In genomic region chr22:50294319-50294656, GRCh38 we compare ENCODE assay signal across 7 cellular contexts. TPM values are rescaled to one million over a fixed set of nuclear protein-coding genes. Genes with fewer than 3 reads are reported as not detected.
DNase-seq lines count a peak whose midpoint lies in the region; ATAC-seq and TF ChIP-seq lines count a peak whose summit lies in the region.
"Had no signal": no experiment of that assay in that cellular context is flagged by ENCODE, and none has a peak within 500 bp of the region (broad histone marks: within the 10 kb centered on the region; RNA-seq: fewer than 3 reads in every experiment).

No MANE protein-coding gene starts in this region.

- peaks cover 25% of the 10 kb centered on the region for H3K4me1 Mint-ChIP-seq in activated CD8-positive, alpha-beta T cell treated with anti-CD3 and anti-CD28 coated beads, Interleukin-2, amount 10 ng/mL, durations not matched to agents 7 days and 5 days (ENCODE audit: low read depth)

- WGBS in mesodermal cell (ENCODE audit: insufficient coverage in 2 of 2), 2 experiments, result 83 to 88% methylated on average over 2 to 5 of the region's 5 CpGs

- no peaks in the 10 kb centered on the region for H3K27me3 Mint-ChIP-seq in activated CD8-positive, alpha-beta T cell treated with anti-CD3 and anti-CD28 coated beads, Interleukin-2, amount 10 ng/mL, durations not matched to agents 7 days and 5 days (ENCODE audit: low read depth)

- peak overlapping the region; percentile 93 for H3K27ac ChIP-seq in A673 (ENCODE audit: low read depth, low read length, poor library complexity, severe bottlenecking)
- H3K27ac ChIP-seq in mesodermal cell (ENCODE audit: low read depth, low read length, severe bottlenecking), result peak overlapping the region; percentile 96

- intact Hi-C loops in A673 (cut with micrococcal nuclease; ENCODE audit: unreplicated experiment), result no loop called here

- H3K9me3 ChIP-seq in A673 (ENCODE audit: low read depth, low read length, poor library complexity, severe bottlenecking) (no peaks in the 10 kb centered on the region), mesodermal cell (ENCODE audit: control insufficient read depth, low read length) (no peaks in the 10 kb centered on the region)

- no peak for TF ChIP-seq CTCF in A673 (conservative IDR thresholded peaks at IDR 0.05; ENCODE audit: low read depth, low read length)

- no TSS peak for BruUV-seq in A673 (replicated peaks; lab: Mats Ljungman, UMichigan)

- CTCF ChIA-PET in A673 (lab: Charles Lee), result interaction anchor here (1.1 kb wide), 1 partner anchor 10 kb away, joined by 5 read pairs; no protein-coding TSS in a partner anchor
- CTCF ChIA-PET in activated CD8-positive, alpha-beta T cell treated with anti-CD3 and anti-CD28 coated beads, Interleukin-2, amount 10 ng/mL, durations not matched to agents 7 days and 5 days (lab: Charles Lee), result interaction anchor here (1.1 to 2.8 kb wide), 8 partner anchors 11 to 329 kb away, joined by 3 to 19 read pairs (median 5); partner anchors contain the start of gene DENND6B

- DNase-seq in A673 (ENCODE audit: low spot score) (no peak), COR-L47 (lab: John Stamatoyannopoulos, UW) (no peak)
- no peak for DNase-seq in activated CD8-positive, alpha-beta T cell treated with anti-CD3 and anti-CD28 coated beads, Interleukin-2, amount 10 ng/mL, durations not matched to agents 7 days and 5 days
- DNase-seq: left cardiac atrium had no signal

- H3K36me3 Mint-ChIP-seq in activated CD8-positive, alpha-beta T cell treated with anti-CD3 and anti-CD28 coated beads, Interleukin-2, amount 10 ng/mL, durations not matched to agents 7 days and 5 days (ENCODE audit: low read depth), result peaks cover 3% of the 10 kb centered on the region

- no peak for ATAC-seq in activated CD8-positive, alpha-beta T cell treated with anti-CD3 and anti-CD28 coated beads, Interleukin-2, amount 10 ng/mL, durations not matched to agents 7 days and 5 days
- ATAC-seq in GM18867 (IDR thresholded peaks at IDR 0.05; ENCODE audit: unreplicated experiment) (no peak), HG03469 (IDR thresholded peaks at IDR 0.05; ENCODE audit: unreplicated experiment) (no peak)

- no peaks in the 10 kb centered on the region for H3K27me3 ChIP-seq in A673 (replicated peaks; ENCODE audit: insufficient read depth, low read depth, low read length, poor library complexity)

- peak overlapping the region; percentile 81 for H3K27ac Mint-ChIP-seq in activated CD8-positive, alpha-beta T cell treated with anti-CD3 and anti-CD28 coated beads, Interleukin-2, amount 10 ng/mL, durations not matched to agents 7 days and 5 days

- H3K4me3 ChIP-seq in A673 (ENCODE audit: low read depth, low read length, poor library complexity, severe bottlenecking) (peak overlapping the region; percentile 41), mesodermal cell (ENCODE audit: extremely low read depth, insufficient read depth, low read length, poor library complexity, severe bottlenecking) (no peak overlapping the region)

- H3K9me3 Mint-ChIP-seq in activated CD8-positive, alpha-beta T cell treated with anti-CD3 and anti-CD28 coated beads, Interleukin-2, amount 10 ng/mL, durations not matched to agents 7 days and 5 days (ENCODE audit: insufficient read depth), result no peaks in the 10 kb centered on the region

- H3K36me3 ChIP-seq in A673 (ENCODE audit: insufficient read depth, low read length, poor library complexity, severe bottlenecking), result peaks cover 22% of the 10 kb centered on the region
- peaks cover 40% of the 10 kb centered on the region for H3K36me3 ChIP-seq in mesodermal cell (ENCODE audit: control insufficient read depth, insufficient read depth, low read length)

- H3K4me3 Mint-ChIP-seq in activated CD8-positive, alpha-beta T cell treated with anti-CD3 and anti-CD28 coated beads, Interleukin-2, amount 10 ng/mL, durations not matched to agents 7 days and 5 days, result peak overlapping the region; percentile 66

- H3K4me1 ChIP-seq in A673 (ENCODE audit: insufficient read depth, low read length, poor library complexity, severe bottlenecking), result peaks cover 47% of the 10 kb centered on the region
- peaks cover 20% of the 10 kb centered on the region for H3K4me1 ChIP-seq in mesodermal cell (ENCODE audit: control insufficient read depth, insufficient read depth, low read length, poor library complexity, severe bottlenecking)

- POLR2A ChIA-PET in A673 (lab: Charles Lee; ENCODE audit: low non-redundant PET), result no interaction called here
- POLR2A ChIA-PET in activated CD8-positive, alpha-beta T cell treated with anti-CD3 and anti-CD28 coated beads, Interleukin-2, amount 10 ng/mL, durations not matched to agents 7 days and 5 days (lab: Charles Lee), result interaction anchor here (0.9 to 2.8 kb wide), 7 partner anchors 9 to 327 kb away, joined by 3 to 23 read pairs (median 6); partner anchors contain the start of gene PLXNB2

RNA-seq across cellular contexts. Expression of gene PLXNB2, which starts 13.2 kb away (rescaled TPM):
- total RNA-seq in A673 (2021), result 155 and 173 TPM in 2 replicates
- 10 to 100 TPM; 48.4 to 49.9 TPM for total RNA-seq in activated CD8-positive, alpha-beta T cell treated with anti-CD3 and anti-CD28 coated beads, Interleukin-2, amount 10 ng/mL, durations not matched to agents 7 days and 5 days
- polyA plus RNA-seq in mesodermal cell (2013, experiment 1 of 2), result 108 TPM
- 92.5 TPM for polyA plus RNA-seq in mesodermal cell (2013, experiment 2 of 2)

RNA-seq across cellular contexts. Expression of gene MAPK11, which starts 24.1 kb away (rescaled TPM):
- 5.4 and 10.4 TPM in 2 replicates for total RNA-seq in A673 (2021)
- total RNA-seq in activated CD8-positive, alpha-beta T cell treated with anti-CD3 and anti-CD28 coated beads, Interleukin-2, amount 10 ng/mL, durations not matched to agents 7 days and 5 days, result 10 to 100 TPM; 10.4 to 11.8 TPM
- polyA plus RNA-seq in mesodermal cell (2013, experiment 1 of 2), result 13.3 TPM
- polyA plus RNA-seq in mesodermal cell (2013, experiment 2 of 2), result 7.2 TPM

RNA-seq across cellular contexts. Expression of gene DENND6B, which starts 32.5 kb away (rescaled TPM):
- total RNA-seq in A673 (2021), result 5.3 and 10.8 TPM in 2 replicates
- total RNA-seq in activated CD8-positive, alpha-beta T cell treated with anti-CD3 and anti-CD28 coated beads, Interleukin-2, amount 10 ng/mL, durations not matched to agents 7 days and 5 days, result 1 to 10 TPM; 6.0 to 7.0 TPM
- polyA plus RNA-seq in mesodermal cell (2013, experiment 1 of 2), result 5.2 TPM
- polyA plus RNA-seq in mesodermal cell (2013, experiment 2 of 2), result 3.4 TPM

RNA-seq across cellular contexts. Expression of gene MAPK12, which starts 32.8 kb away (rescaled TPM):
- total RNA-seq in A673 (2021), result 20.8 and 27.5 TPM in 2 replicates
- 1 to 10 TPM; 4.8 to 5.3 TPM for total RNA-seq in activated CD8-positive, alpha-beta T cell treated with anti-CD3 and anti-CD28 coated beads, Interleukin-2, amount 10 ng/mL, durations not matched to agents 7 days and 5 days
- polyA plus RNA-seq in mesodermal cell (2013, experiment 1 of 2), result 26.1 TPM
- polyA plus RNA-seq in mesodermal cell (2013, experiment 2 of 2), result 25.9 TPM

RNA-seq across cellular contexts. Expression of gene HDAC10, which starts 43.2 kb away (rescaled TPM):
- 38.6 and 42.8 TPM in 2 replicates for total RNA-seq in A673 (2021)
- 10 to 100 TPM; 71.4 to 75.9 TPM for total RNA-seq in activated CD8-positive, alpha-beta T cell treated with anti-CD3 and anti-CD28 coated beads, Interleukin-2, amount 10 ng/mL, durations not matched to agents 7 days and 5 days
- polyA plus RNA-seq in mesodermal cell (2013, experiment 1 of 2), result 28.0 TPM
- 22.6 TPM for polyA plus RNA-seq in mesodermal cell (2013, experiment 2 of 2)
